Comparison of ENCODE assay signal across 1 cellular context in the genomic region with DNA sequence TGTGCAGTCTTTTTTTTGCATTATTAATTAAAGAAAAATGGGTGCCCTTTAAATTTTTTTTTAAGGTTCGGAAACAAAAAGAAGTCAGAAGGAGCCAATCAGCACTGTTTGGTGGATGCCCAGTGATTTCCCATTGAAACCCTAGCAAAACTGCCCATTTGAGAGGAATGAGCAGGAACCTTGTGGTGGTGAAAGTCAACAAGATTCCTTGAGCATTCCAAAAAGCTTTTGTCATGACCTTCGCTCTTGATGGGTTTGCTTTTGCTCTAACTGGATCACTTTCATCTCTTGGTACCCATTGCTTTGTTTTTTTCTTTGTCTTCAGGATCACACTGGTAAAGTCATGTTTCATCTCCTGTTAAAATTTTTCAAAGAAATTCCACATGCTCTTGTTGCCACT.
TF ChIP-seq lines count a peak whose summit lies in the region.

No MANE protein-coding gene starts in this region.

TF ChIP-seq in HepG2, 621 proteins besides CTCF, POLR2A, EP300 and RAD21 (continued from another document and continues in another):
- TF ChIP-seq ZNF614 (CRISPR knock-in tag; IDR thresholded peaks at IDR 0.05; ENCODE audit: borderline replicate concordance) (peak; percentile 45; the same call in 1 of the 2 replicates), ATRX (CRISPR knock-in tag; IDR thresholded peaks at IDR 0.05; ENCODE audit: borderline replicate concordance) (no peak), ZNF713 (CRISPR knock-in tag; IDR thresholded peaks at IDR 0.05) (no peak), ADNP (CRISPR knock-in tag; IDR thresholded peaks at IDR 0.05) (no peak), ERF (CRISPR knock-in tag; IDR thresholded peaks at IDR 0.05) (no peak), PRPF4 (IDR thresholded peaks at IDR 0.05; ENCODE audit: low read depth, low read length, poor library complexity, severe bottlenecking) (no peak), ZNF430 (CRISPR knock-in tag; IDR thresholded peaks at IDR 0.05) (0 out of 2 replicates have a peak, but pooled peaks have one; percentile 51), SMARCE1 (IDR thresholded peaks at IDR 0.05; ENCODE audit: borderline replicate concordance) (no peak), HNF4A (CRISPR knock-in tag; IDR thresholded peaks at IDR 0.05) (peak; percentile 70), CC2D1A (CRISPR knock-in tag; IDR thresholded peaks at IDR 0.05) (no peak), TP53 (CRISPR knock-in tag; conservative IDR thresholded peaks at IDR 0.05) (no peak), ZNF558 (CRISPR knock-in tag; IDR thresholded peaks at IDR 0.05; ENCODE audit: borderline replicate concordance) (no peak), NFKB2 (CRISPR knock-in tag; IDR thresholded peaks at IDR 0.05; ENCODE audit: borderline replicate concordance) (no peak), ZSCAN22 (CRISPR knock-in tag; IDR thresholded peaks at IDR 0.05) (no peak), ZNF674 (CRISPR knock-in tag; IDR thresholded peaks at IDR 0.05; ENCODE audit: low read depth) (no peak), FIP1L1 (IDR thresholded peaks at IDR 0.05; ENCODE audit: borderline replicate concordance, insufficient read depth, low read depth, low read length) (no peak), DR1 (CRISPR knock-in tag; IDR thresholded peaks at IDR 0.05) (no peak), HMGA1 (CRISPR knock-in tag; conservative IDR thresholded peaks at IDR 0.05) (no peak), RELA (CRISPR knock-in tag; IDR thresholded peaks at IDR 0.05) (no peak)
- TF ChIP-seq, protein P1, sequence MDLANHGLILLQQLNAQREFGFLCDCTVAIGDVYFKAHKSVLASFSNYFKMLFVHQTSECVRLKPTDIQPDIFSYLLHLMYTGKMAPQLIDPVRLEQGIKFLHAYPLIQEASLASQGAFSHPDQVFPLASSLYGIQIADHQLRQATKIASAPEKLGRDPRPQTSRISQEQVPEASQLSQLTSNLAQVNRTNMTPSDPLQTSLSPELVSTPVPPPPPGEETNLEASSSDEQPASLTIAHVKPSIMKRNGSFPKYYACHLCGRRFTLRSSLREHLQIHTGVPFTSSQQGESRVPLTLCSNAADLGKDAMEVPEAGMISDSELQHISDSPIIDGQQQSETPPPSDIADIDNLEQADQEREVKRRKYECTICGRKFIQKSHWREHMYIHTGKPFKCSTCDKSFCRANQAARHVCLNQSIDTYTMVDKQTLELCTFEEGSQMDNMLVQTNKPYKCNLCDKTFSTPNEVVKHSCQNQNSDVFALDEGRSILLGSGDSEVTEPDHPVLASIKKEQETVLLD (CRISPR knock-in tag; IDR thresholded peaks at IDR 0.05; ENCODE audit: low read depth), result no peak
- TF ChIP-seq, protein P2, sequence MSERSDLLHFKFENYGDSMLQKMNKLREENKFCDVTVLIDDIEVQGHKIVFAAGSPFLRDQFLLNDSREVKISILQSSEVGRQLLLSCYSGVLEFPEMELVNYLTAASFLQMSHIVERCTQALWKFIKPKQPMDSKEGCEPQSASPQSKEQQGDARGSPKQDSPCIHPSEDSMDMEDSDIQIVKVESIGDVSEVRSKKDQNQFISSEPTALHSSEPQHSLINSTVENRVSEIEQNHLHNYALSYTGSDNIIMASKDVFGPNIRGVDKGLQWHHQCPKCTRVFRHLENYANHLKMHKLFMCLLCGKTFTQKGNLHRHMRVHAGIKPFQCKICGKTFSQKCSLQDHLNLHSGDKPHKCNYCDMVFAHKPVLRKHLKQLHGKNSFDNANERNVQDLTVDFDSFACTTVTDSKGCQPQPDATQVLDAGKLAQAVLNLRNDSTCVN (CRISPR knock-in tag; IDR thresholded peaks at IDR 0.05; ENCODE audit: borderline replicate concordance), result no peak
- TF ChIP-seq, protein P3, sequence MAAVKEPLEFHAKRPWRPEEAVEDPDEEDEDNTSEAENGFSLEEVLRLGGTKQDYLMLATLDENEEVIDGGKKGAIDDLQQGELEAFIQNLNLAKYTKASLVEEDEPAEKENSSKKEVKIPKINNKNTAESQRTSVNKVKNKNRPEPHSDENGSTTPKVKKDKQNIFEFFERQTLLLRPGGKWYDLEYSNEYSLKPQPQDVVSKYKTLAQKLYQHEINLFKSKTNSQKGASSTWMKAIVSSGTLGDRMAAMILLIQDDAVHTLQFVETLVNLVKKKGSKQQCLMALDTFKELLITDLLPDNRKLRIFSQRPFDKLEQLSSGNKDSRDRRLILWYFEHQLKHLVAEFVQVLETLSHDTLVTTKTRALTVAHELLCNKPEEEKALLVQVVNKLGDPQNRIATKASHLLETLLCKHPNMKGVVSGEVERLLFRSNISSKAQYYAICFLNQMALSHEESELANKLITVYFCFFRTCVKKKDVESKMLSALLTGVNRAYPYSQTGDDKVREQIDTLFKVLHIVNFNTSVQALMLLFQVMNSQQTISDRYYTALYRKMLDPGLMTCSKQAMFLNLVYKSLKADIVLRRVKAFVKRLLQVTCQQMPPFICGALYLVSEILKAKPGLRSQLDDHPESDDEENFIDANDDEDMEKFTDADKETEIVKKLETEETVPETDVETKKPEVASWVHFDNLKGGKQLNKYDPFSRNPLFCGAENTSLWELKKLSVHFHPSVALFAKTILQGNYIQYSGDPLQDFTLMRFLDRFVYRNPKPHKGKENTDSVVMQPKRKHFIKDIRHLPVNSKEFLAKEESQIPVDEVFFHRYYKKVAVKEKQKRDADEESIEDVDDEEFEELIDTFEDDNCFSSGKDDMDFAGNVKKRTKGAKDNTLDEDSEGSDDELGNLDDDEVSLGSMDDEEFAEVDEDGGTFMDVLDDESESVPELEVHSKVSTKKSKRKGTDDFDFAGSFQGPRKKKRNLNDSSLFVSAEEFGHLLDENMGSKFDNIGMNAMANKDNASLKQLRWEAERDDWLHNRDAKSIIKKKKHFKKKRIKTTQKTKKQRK (IDR thresholded peaks at IDR 0.05; ENCODE audit: low read length), result no peak
- TF ChIP-seq, protein P4, sequence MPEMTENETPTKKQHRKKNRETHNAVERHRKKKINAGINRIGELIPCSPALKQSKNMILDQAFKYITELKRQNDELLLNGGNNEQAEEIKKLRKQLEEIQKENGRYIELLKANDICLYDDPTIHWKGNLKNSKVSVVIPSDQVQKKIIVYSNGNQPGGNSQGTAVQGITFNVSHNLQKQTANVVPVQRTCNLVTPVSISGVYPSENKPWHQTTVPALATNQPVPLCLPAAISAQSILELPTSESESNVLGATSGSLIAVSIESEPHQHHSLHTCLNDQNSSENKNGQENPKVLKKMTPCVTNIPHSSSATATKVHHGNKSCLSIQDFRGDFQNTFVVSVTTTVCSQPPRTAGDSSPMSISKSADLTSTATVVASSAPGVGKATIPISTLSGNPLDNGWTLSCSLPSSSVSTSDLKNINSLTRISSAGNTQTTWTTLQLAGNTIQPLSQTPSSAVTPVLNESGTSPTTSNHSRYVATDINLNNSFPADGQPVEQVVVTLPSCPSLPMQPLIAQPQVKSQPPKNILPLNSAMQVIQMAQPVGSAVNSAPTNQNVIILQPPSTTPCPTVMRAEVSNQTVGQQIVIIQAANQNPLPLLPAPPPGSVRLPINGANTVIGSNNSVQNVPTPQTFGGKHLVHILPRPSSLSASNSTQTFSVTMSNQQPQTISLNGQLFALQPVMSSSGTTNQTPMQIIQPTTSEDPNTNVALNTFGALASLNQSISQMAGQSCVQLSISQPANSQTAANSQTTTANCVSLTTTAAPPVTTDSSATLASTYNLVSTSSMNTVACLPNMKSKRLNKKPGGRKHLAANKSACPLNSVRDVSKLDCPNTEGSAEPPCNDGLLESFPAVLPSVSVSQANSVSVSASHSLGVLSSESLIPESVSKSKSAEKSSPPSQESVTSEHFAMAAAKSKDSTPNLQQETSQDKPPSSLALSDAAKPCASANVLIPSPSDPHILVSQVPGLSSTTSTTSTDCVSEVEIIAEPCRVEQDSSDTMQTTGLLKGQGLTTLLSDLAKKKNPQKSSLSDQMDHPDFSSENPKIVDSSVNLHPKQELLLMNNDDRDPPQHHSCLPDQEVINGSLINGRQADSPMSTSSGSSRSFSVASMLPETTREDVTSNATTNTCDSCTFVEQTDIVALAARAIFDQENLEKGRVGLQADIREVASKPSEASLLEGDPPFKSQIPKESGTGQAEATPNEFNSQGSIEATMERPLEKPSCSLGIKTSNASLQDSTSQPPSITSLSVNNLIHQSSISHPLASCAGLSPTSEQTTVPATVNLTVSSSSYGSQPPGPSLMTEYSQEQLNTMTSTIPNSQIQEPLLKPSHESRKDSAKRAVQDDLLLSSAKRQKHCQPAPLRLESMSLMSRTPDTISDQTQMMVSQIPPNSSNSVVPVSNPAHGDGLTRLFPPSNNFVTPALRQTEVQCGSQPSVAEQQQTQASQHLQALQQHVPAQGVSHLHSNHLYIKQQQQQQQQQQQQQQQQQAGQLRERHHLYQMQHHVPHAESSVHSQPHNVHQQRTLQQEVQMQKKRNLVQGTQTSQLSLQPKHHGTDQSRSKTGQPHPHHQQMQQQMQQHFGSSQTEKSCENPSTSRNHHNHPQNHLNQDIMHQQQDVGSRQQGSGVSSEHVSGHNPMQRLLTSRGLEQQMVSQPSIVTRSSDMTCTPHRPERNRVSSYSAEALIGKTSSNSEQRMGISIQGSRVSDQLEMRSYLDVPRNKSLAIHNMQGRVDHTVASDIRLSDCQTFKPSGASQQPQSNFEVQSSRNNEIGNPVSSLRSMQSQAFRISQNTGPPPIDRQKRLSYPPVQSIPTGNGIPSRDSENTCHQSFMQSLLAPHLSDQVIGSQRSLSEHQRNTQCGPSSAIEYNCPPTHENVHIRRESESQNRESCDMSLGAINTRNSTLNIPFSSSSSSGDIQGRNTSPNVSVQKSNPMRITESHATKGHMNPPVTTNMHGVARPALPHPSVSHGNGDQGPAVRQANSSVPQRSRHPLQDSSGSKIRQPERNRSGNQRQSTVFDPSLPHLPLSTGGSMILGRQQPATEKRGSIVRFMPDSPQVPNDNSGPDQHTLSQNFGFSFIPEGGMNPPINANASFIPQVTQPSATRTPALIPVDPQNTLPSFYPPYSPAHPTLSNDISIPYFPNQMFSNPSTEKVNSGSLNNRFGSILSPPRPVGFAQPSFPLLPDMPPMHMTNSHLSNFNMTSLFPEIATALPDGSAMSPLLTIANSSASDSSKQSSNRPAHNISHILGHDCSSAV (CRISPR knock-in tag; IDR thresholded peaks at IDR 0.05; ENCODE audit: borderline replicate concordance), result no peak
- TF ChIP-seq, protein P5, sequence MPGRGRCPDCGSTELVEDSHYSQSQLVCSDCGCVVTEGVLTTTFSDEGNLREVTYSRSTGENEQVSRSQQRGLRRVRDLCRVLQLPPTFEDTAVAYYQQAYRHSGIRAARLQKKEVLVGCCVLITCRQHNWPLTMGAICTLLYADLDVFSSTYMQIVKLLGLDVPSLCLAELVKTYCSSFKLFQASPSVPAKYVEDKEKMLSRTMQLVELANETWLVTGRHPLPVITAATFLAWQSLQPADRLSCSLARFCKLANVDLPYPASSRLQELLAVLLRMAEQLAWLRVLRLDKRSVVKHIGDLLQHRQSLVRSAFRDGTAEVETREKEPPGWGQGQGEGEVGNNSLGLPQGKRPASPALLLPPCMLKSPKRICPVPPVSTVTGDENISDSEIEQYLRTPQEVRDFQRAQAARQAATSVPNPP (CRISPR knock-in tag; IDR thresholded peaks at IDR 0.05), result no peak
- TF ChIP-seq, protein P6, sequence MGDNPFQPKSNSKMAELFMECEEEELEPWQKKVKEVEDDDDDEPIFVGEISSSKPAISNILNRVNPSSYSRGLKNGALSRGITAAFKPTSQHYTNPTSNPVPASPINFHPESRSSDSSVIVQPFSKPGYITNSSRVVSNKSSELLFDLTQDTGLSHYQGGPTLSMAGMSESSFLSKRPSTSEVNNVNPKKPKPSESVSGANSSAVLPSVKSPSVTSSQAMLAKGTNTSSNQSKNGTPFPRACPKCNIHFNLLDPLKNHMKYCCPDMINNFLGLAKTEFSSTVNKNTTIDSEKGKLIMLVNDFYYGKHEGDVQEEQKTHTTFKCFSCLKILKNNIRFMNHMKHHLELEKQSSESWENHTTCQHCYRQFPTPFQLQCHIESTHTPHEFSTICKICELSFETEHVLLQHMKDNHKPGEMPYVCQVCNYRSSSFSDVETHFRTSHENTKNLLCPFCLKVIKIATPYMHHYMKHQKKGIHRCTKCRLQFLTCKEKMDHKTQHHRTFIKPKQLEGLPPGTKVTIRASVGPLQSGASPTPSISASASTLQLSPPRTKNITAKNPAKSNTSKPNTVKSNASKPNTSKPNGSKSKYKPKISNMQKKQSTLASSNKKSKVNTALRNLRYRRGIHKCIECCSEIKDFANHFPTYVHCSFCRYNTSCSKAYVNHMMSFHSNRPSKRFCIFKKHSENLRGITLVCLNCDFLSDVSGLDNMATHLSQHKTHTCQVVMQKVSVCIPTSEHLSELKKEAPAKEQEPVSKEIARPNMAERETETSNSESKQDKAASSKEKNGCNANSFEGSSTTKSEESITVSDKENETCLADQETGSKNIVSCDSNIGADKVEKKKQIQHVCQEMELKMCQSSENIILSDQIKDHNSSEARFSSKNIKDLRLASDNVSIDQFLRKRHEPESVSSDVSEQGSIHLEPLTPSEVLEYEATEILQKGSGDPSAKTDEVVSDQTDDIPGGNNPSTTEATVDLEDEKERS (CRISPR knock-in tag; IDR thresholded peaks at IDR 0.05), result no peak
- TF ChIP-seq, protein P7, sequence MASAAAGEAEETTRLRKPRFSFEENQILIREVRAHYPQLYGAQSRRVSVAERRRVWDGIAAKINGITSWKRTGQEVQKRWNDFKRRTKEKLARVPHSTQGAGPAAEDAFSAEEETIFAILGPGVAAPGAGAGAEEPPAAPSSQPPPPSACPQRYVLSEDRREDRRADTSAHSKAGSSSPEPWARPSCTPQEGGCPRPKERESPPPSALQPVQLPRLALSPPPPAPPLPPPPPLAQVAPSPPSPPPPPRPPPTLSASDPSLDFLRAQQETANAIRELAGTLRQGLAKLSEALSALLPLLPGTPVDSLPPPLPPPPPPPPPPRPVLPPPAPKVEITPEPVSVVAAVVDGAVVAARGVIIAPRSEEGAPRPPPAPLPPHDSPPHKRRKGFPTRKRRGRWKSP (CRISPR knock-in tag; IDR thresholded peaks at IDR 0.05), result no peak
- TF ChIP-seq, protein P8, sequence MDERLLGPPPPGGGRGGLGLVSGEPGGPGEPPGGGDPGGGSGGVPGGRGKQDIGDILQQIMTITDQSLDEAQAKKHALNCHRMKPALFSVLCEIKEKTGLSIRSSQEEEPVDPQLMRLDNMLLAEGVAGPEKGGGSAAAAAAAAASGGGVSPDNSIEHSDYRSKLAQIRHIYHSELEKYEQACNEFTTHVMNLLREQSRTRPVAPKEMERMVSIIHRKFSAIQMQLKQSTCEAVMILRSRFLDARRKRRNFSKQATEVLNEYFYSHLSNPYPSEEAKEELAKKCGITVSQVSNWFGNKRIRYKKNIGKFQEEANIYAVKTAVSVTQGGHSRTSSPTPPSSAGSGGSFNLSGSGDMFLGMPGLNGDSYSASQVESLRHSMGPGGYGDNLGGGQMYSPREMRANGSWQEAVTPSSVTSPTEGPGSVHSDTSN (CRISPR knock-in tag; IDR thresholded peaks at IDR 0.05), result no peak
- TF ChIP-seq, protein P9, sequence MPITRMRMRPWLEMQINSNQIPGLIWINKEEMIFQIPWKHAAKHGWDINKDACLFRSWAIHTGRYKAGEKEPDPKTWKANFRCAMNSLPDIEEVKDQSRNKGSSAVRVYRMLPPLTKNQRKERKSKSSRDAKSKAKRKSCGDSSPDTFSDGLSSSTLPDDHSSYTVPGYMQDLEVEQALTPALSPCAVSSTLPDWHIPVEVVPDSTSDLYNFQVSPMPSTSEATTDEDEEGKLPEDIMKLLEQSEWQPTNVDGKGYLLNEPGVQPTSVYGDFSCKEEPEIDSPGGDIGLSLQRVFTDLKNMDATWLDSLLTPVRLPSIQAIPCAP (CRISPR knock-in tag; IDR thresholded peaks at IDR 0.05; ENCODE audit: low read depth), result no peak
